In the genomic region with DNA sequence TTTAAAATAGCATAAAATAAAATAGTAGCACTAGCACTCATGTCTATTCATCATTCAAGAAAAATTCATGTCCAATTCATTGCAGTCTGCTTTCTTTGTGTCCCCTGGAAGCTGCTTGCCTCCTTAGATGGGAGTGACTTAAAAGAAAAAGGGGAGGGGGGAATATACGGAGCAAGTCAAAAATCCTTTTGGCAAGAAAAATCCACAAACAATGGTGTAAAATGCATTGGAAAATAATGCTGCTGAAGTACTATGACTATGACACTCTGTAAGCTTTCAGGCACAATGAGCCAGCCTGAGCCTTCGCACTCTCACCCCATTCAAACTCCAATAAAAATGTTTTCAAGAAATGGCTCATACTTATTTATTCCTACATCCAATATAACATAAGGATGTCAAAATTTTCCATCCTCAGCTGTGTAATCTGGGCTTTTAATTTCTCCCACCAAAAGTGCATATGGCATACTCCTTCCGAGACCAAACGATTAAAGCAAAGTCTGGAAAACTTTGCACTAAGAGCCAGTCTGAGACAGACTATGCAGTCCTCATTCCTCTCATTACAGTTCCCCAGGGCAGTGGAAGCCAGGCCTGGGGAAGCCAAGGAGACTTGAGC, we compare ENCODE assay signal across 8 cellular contexts. TPM values are rescaled to one million over a fixed set of nuclear protein-coding genes. Genes with fewer than 3 reads are reported as not detected.
DNase-seq lines count a peak whose midpoint lies in the region; ATAC-seq and TF ChIP-seq lines count a peak whose summit lies in the region.

No MANE protein-coding gene starts in this region.

- no peak overlapping the region for H3K23ac ChIP-seq in mesendoderm (ENCODE audit: low read length)

- DNase-seq in BJ (ENCODE audit: low read depth) (no peak), MM.1S (no peak), dermis blood vessel endothelial cell (peak; percentile 76), mesendoderm (no peak), aorta (no peak), NCI-H226 (no peak), NCI-H2081 (lab: John Stamatoyannopoulos, UW) (no peak)

- H3K4me3 ChIP-seq in BJ (ENCODE audit: low read depth, low read length) (peak overlapping the region; percentile 68), MM.1S (ENCODE audit: low read length) (peak overlapping the region; percentile 46; the same call in 1 of the 2 replicates), mesendoderm (ENCODE audit: low read length) (peak overlapping the region; percentile 85), aorta (ENCODE audit: low read length in 2 of 2) (peak overlapping the region; percentile 96 to 99)

- no peak overlapping the region for H3K18ac ChIP-seq in mesendoderm (ENCODE audit: low read length)

- POLR2A ChIA-PET in BJ (lab: Charles Lee) = interaction anchor here (0.6 to 1.2 kb wide), 3 partner anchors 11 to 261 kb away, joined by 3 to 10 read pairs (median 6); no protein-coding TSS in a partner anchor

- H2AFZ ChIP-seq in MM.1S (ENCODE audit: low read length) = no peak overlapping the region

- CTCF ChIA-PET in BJ (lab: Yijun Ruan, JAX) = interaction anchor here (0.6 to 3.3 kb wide), 8 partner anchors 11 to 264 kb away, joined by 3 to 22 read pairs (median 3); no protein-coding TSS in a partner anchor

- H3K27ac ChIP-seq in MM.1S (ENCODE audit: low read length) (no peak overlapping the region), mesendoderm (ENCODE audit: low read depth, low read length) (peak overlapping the region; percentile 79), aorta (ENCODE audit: low read depth in 1 of 2, low read length in 2 of 2) (peak overlapping the region; percentile 97 to 100)

- H3K79me2 ChIP-seq in MM.1S (ENCODE audit: low read length) (peaks cover 5% of the 10 kb centered on the region; the same call in 1 of the 2 replicates), mesendoderm (ENCODE audit: control insufficient read depth, insufficient read depth, low read length) (peaks cover 1% of the 10 kb centered on the region)

- H3K9ac ChIP-seq in MM.1S (ENCODE audit: low read length) (no peak overlapping the region; the same call in 1 of the 2 replicates), mesendoderm (ENCODE audit: low read length) (peak overlapping the region; percentile 85)

- no peak overlapping the region for H2BK5ac ChIP-seq in mesendoderm (ENCODE audit: low read length)

- H2BK15ac ChIP-seq in mesendoderm (replicated peaks; ENCODE audit: low read depth) = no peak overlapping the region

- TF ChIP-seq CTCF in BJ (IDR thresholded peaks at IDR 0.05; ENCODE audit: insufficient read depth, low read depth, low read length) (no peak), MM.1S (IDR thresholded peaks at IDR 0.05; ENCODE audit: low read length) (no peak)

- intact Hi-C loops in aorta (cut with DNase I) = loop anchor here (5.0 to 10.0 kb wide), 4 partner anchors 34 to 181 kb away; no protein-coding TSS in a partner anchor

- H3K36me3 ChIP-seq in BJ (ENCODE audit: control insufficient read depth, insufficient read depth, low read length) = no peaks in the 10 kb centered on the region
- no peaks in the 10 kb centered on the region for H3K36me3 ChIP-seq in MM.1S (replicated peaks; ENCODE audit: insufficient read depth, low read length)
- H3K36me3 ChIP-seq in mesendoderm (ENCODE audit: control insufficient read depth, insufficient read depth, low read length) = no peaks in the 10 kb centered on the region
- no peaks in the 10 kb centered on the region for H3K36me3 ChIP-seq in aorta (ENCODE audit: control insufficient read depth in 1 of 2, insufficient read depth in 2 of 2, low read length in 1 of 2)

- no peak overlapping the region for H4K8ac ChIP-seq in mesendoderm (ENCODE audit: low read depth, low read length)

- peaks cover 16% of the 10 kb centered on the region for H3F3A ChIP-seq in MM.1S (ENCODE audit: insufficient read depth, low read length)

- H4K20me1 ChIP-seq in MM.1S (ENCODE audit: insufficient read depth, low read length) = no peaks in the 10 kb centered on the region

- no CpG with 5 or more reads among the region's 4 CpGs for WGBS in mesendoderm (ENCODE audit: extremely low coverage, insufficient coverage, low lambda C conversion rate)
- 3 to 4% methylated on average over 4 of the region's 4 CpGs for WGBS in aorta, 2 donors

- H3K4ac ChIP-seq in mesendoderm (ENCODE audit: low read depth, low read length) = no peak overlapping the region

- H3K79me1 ChIP-seq in mesendoderm (ENCODE audit: low read length) = peaks cover 2% of the 10 kb centered on the region

- H3K4me2 ChIP-seq in MM.1S (ENCODE audit: low read depth, low read length) = peak overlapping the region; percentile 78; the same call in 1 of the 2 replicates
- H3K4me2 ChIP-seq in mesendoderm (ENCODE audit: low read length) = peak overlapping the region; percentile 98

- no peak overlapping the region for H2BK120ac ChIP-seq in mesendoderm (ENCODE audit: low read depth, low read length)

- H3K9me3 ChIP-seq in MM.1S (replicated peaks; ENCODE audit: insufficient read depth, low read length) (no peaks in the 10 kb centered on the region), aorta (ENCODE audit: control insufficient read depth, low read length) (no peaks in the 10 kb centered on the region)

- H3K56ac ChIP-seq in mesendoderm (ENCODE audit: low read length) = peak overlapping the region; percentile 90

- no peak overlapping the region for H4K5ac ChIP-seq in mesendoderm (ENCODE audit: low read length)

- H3K27me3 ChIP-seq in BJ (ENCODE audit: control insufficient read depth, insufficient read depth, low read length) (no peaks in the 10 kb centered on the region), MM.1S (replicated peaks; ENCODE audit: insufficient read depth, low read length) (no peaks in the 10 kb centered on the region), mesendoderm (ENCODE audit: insufficient read depth, low read length, poor library complexity) (no peaks in the 10 kb centered on the region), aorta (ENCODE audit: control insufficient read depth in 1 of 2, insufficient read depth in 2 of 2, low read length in 1 of 2) (no peaks in the 10 kb centered on the region)

- no peak overlapping the region for H2AK5ac ChIP-seq in mesendoderm (ENCODE audit: low read length)

- ATAC-seq in aorta (ENCODE audit: low FRiP score) = peak; percentile 79
- no peak for ATAC-seq in HG03520 (IDR thresholded peaks at IDR 0.05; ENCODE audit: unreplicated experiment)

- H3K9me2 ChIP-seq in MM.1S (replicated peaks; ENCODE audit: insufficient read depth, low read length) = no peaks in the 10 kb centered on the region

- H3K4me1 ChIP-seq in MM.1S (ENCODE audit: low read length) = peaks cover 8% of the 10 kb centered on the region
- H3K4me1 ChIP-seq in mesendoderm (ENCODE audit: control insufficient read depth, low read depth, low read length) = peaks cover 11% of the 10 kb centered on the region
- peaks cover 2% of the 10 kb centered on the region in 2 donors for H3K4me1 ChIP-seq in aorta (ENCODE audit: control insufficient read depth in 1 of 2, insufficient read depth in 2 of 2, low read length in 2 of 2)

RNA-seq across cellular contexts. Expression of a gene that starts 0.8 kb away (rescaled TPM):
- polyA plus RNA-seq in BJ (2011; rRNA removed) = 21.3 and 25.6 TPM in 2 replicates
- polyA minus RNA-seq in BJ (2011; rRNA and poly(A)+ RNA removed) = 34.9 and 48.1 TPM in 2 replicates
- 158 and 173 TPM in 2 replicates for total RNA-seq in dermis blood vessel endothelial cell
- 9.6 TPM for polyA plus RNA-seq in mesendoderm (2013, experiment 1 of 2)
- polyA plus RNA-seq in mesendoderm (2013, experiment 2 of 2) = 9.5 TPM
- 100 to 1,000 TPM in 1 of 2 donors, 10 to 100 TPM in 1; 49.8 to 252 TPM for total RNA-seq in aorta
- 10 to 100 TPM; 11.3 to 26.9 TPM for polyA plus RNA-seq in aorta

Comparison
In these comparisons a context has a peak if more than half of its experiments do, and no peak if none do; other contexts are left out.
1. H3K4me3 ChIP-seq: peak in every context shown above with its lines; median percentile 98 in aorta; 85 in mesendoderm; 68 in BJ; 46 in MM.1S.